Comparison of ENCODE assay signal across 1 cellular context in the genomic region with DNA sequence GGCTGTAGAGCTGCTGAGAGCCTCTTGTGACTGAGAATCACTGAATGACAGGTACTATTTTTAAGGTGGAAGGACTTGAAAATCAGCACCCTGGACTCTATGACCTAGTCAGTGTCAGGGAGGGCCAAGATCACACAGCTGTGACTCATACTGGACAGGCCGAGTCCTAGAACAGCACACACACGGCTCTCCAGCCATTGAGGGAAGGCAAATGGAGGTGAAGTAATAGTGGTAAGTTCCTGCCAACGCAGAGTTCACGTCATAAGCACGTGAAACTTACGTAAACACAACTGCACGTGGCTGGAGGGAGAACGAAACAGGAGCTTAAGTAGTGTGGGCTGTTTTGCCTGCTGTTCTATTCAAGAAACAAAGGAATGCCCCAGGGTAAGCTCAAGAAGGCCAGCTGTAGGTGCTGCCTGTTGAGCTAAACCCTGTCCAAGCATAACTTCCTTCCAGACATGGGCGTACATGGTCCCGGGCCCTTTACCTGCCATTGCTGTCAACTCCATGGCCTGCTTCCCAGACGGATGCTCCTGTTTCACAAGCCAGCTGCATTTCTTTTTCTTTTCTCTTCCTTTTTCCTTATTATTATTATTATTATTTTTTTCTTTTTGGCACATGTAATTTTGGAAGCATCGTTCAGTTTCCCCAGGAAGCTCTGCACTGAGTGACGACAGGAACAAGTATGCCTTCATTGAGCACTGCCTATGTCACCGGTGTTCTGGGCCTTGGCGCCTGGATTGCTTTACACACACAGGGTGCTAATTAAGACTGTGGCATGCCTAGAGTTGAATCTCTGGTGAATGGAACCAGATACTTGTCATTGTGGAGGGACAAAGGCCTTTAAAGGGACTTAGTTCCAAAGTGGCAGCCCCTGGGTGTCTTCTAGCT.
TF ChIP-seq lines count a peak whose summit lies in the region.

No MANE protein-coding gene starts in this region.

TF ChIP-seq in HepG2, 621 proteins besides CTCF, POLR2A, EP300 and RAD21:
- TF ChIP-seq ZNF558 (CRISPR knock-in tag; IDR thresholded peaks at IDR 0.05; ENCODE audit: borderline replicate concordance), result no peak
- TF ChIP-seq CREB1 (IDR thresholded peaks at IDR 0.05), result peak; percentile 64
- no peak for TF ChIP-seq CREB1 (CRISPR knock-in tag; IDR thresholded peaks at IDR 0.05)
- TF ChIP-seq FOSL2 (CRISPR knock-in tag; IDR thresholded peaks at IDR 0.05), result 0 out of 2 replicates have a peak, but pooled peaks have one; percentile 18
- TF ChIP-seq KLF11 (CRISPR knock-in tag; IDR thresholded peaks at IDR 0.05), result no peak
- TF ChIP-seq ZNF160 (CRISPR knock-in tag; IDR thresholded peaks at IDR 0.05), result no peak
- TF ChIP-seq ZNF432 (CRISPR knock-in tag; IDR thresholded peaks at IDR 0.05; ENCODE audit: borderline replicate concordance), result no peak
- peak; percentile 32; the same call in 1 of the 2 replicates for TF ChIP-seq BHLHE40 (IDR thresholded peaks at IDR 0.05; ENCODE audit: low read length)
